13 cellular contexts compared by ENCODE assay signal in the genomic region with DNA sequence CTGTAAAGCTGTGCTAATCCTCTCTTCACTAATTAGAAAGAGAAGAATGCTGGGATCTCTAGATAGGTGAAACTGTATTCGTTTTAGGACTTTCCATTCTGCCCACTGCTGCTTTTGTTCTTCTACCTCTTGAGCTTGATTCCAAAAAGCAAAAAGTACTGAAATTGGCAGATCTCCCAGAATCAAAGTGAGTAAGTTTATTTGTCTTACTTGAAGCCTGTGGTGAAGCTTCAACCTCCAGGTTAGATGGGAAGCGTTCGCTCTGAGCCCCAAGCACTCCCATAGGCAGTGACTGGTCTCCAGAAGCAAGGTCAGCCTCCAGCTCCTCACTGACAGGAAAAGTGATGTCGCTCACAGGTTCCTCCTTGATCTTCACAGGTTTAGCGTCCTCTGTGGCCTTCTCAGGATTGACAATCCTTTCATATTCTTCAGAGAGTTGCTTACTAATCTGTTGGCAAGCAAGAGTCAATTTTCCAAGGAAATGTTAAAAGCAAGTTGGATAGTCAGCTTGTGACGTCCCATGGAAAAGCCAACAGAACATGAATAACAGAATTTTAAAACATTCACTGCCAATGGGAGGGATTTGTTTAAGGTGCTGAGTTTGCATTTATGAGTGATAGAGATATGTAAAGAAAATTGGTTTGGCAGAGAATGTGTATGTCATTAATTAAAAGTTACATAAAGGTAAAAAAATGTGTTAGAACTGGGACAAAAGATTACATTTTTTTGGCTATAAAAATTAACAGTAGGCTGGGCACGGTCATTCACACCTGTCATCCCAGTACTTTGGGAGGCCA. TPM values are rescaled to one million over a fixed set of nuclear protein-coding genes. Genes with fewer than 3 reads are reported as not detected.
DNase-seq lines count a peak whose midpoint lies in the region; ATAC-seq, FAIRE-seq and TF ChIP-seq lines count a peak whose summit lies in the region.
"Had no signal": no experiment of that assay in that cellular context is flagged by ENCODE, and none has a peak within 500 bp of the region (broad histone marks: within the 10 kb centered on the region; RNA-seq: fewer than 3 reads in every experiment).

No MANE protein-coding gene starts in this region.

- FAIRE-seq in K562 (lab: Jason Lieb, UNC), result no peak

- no peak overlapping the region for H3K4me3 ChIP-seq in K562
- H3K4me3 ChIP-seq: cardiac muscle cell, skin epidermis had no signal

- TF ChIP-seq CTCF in K562 (IDR thresholded peaks at IDR 0.05 in 2 of 3, conservative IDR thresholded peaks at IDR 0.05 in 1 of 3; ENCODE audit: insufficient read depth in 2 of 3, low read depth in 1 of 3, low read length in 3 of 3), result no peak

- TF ChIP-seq RAD21 in K562 (CRISPR knock-in tag; conservative IDR thresholded peaks at IDR 0.05 in 1 of 2, IDR thresholded peaks at IDR 0.05 in 1 of 2), result no peak

- WGBS in K562 (ENCODE audit: insufficient coverage, low coverage, missing lambda C conversion rate), result 77% methylated on average over 7 of the region's 7 CpGs

- CTCF ChIA-PET in K562 (lab: Yijun Ruan, JAX; ENCODE audit: low intra/inter-chr PET ratio), result no interaction called here

- H3K27me3 ChIP-seq in K562 (ENCODE audit: control insufficient read depth in 2 of 2, insufficient read depth in 2 of 2, low read length in 2 of 2), result no peaks in the 10 kb centered on the region
- H3K27me3 ChIP-seq: cardiac muscle cell had no signal

- no peak overlapping the region for H2AFZ ChIP-seq in K562 (ENCODE audit: low read depth, low read length)

- in situ Hi-C loops in K562 (cut with MboI), result no loop called here

- H3K36me3 ChIP-seq in K562 (ENCODE audit: control insufficient read depth, insufficient read depth, low read length), result peaks cover 96% of the 10 kb centered on the region

- no peak overlapping the region for H3K27ac ChIP-seq in K562 (ENCODE audit: extremely low read depth, low read depth, low read length)
- H3K27ac ChIP-seq: cardiac muscle cell, HL-60, skin epidermis had no signal

- no peak for TF ChIP-seq EP300 in K562 (IDR thresholded peaks at IDR 0.05; ENCODE audit: low read length)

- no peaks in the 10 kb centered on the region; the same call in 1 of the 2 replicates for H4K20me1 ChIP-seq in K562 (replicated peaks; ENCODE audit: control insufficient read depth, insufficient read depth, low read length)

- H3K4me1 ChIP-seq in K562 (replicated peaks in 1 of 2; ENCODE audit: control insufficient read depth in 2 of 2, insufficient read depth in 2 of 2, low read length in 2 of 2), result no peaks in the 10 kb centered on the region

- H3K9me3 ChIP-seq in K562 (replicated peaks; ENCODE audit: control insufficient read depth, insufficient read depth, low read depth, low read length), result no peaks in the 10 kb centered on the region

- H3K79me2 ChIP-seq in K562 (ENCODE audit: control insufficient read depth, insufficient read depth, low read length), result no peaks in the 10 kb centered on the region

- H3K4me2 ChIP-seq in K562 (ENCODE audit: insufficient read depth, low read length), result no peak overlapping the region

- TF ChIP-seq POLR2A in K562 (conservative IDR thresholded peaks at IDR 0.05), result 0 out of 2 replicates have a peak, but pooled peaks have one; percentile 7

- POLR2A ChIA-PET in K562 (lab: Yijun Ruan, JAX), result interaction anchor here (0.7 to 2.4 kb wide), 4 partner anchors 8 to 541 kb away, joined by 3 to 13 read pairs (median 4); a partner anchor contains a TSS

- no peaks in the 10 kb centered on the region for H3K9me1 ChIP-seq in K562 (ENCODE audit: control insufficient read depth, insufficient read depth, low read length)

- intact Hi-C loops in K562 (cut with micrococcal nuclease), result no loop called here

- ATAC-seq in K562 (no peak), HG03565 (IDR thresholded peaks at IDR 0.05; ENCODE audit: unreplicated experiment) (no peak)

- no TSS peak for BruUV-seq in K562 (replicated peaks; lab: Mats Ljungman, UMichigan)

- DNase-seq in NCI-H345 (lab: John Stamatoyannopoulos, UW) (peak; percentile 8), NCI-H345 treated with DMSO at 0.1 percent for 48 hours (lab: John Stamatoyannopoulos, UW; ENCODE audit: unreplicated experiment) (no peak), K562 (ENCODE audit: extremely low read depth in 1 of 4, low spot score in 3 of 4) (no peak), pons (ENCODE audit: low spot score) (peak; percentile 13)
- no peak for DNase-seq in stimulated activated CD4-positive, alpha-beta T cell treated with anti-CD3 and anti-CD28 coated beads, Interleukin-1b, Interleukin-23, amount 100 ng/mL, for 48 hours
- DNase-seq: 8988T, midbrain, NCI-H2081 treated with DMSO at 0.1 percent for 48 hours, Right ventricle myocardium superior had no signal

- no peak overlapping the region; a peak in 1 of 4 replicates for H3K9ac ChIP-seq in K562 (ENCODE audit: insufficient read depth in 1 of 2, low read depth in 2 of 2, low read length in 2 of 2)

RNA-seq across cellular contexts. Expression of a gene that starts 8.1 kb away (rescaled TPM):
- total RNA-seq in K562 (2011; cell fraction: chromatin; rRNA removed; ENCODE audit: low replicate concordance), result 36.5 and 68.4 TPM in 2 replicates
- total RNA-seq in K562 (2011; cell fraction: nucleolus; rRNA removed), result 43.0 and 53.8 TPM in 2 replicates
- 48.5 and 58.2 TPM in 2 replicates for total RNA-seq in K562 (2011; cell fraction: nucleoplasm; rRNA removed)
- total RNA-seq in K562 (2014; rRNA removed) (22.0 and 28.6 TPM in 2 replicates), K562 (2014; rRNA removed; fragmentation: Illumina TruSeq; extraction: Trizol) (39.6 and 40.3 TPM in 2 replicates), K562 (2015; rRNA removed; fragmentation: Illumina TruSeq; extraction: Trizol) (39.6 and 40.2 TPM in 2 replicates), K562 (2021) (38.1 and 38.6 TPM in 2 replicates)
- polyA plus RNA-seq in K562 (2011; rRNA removed) (72.8 and 82.6 TPM in 2 replicates), K562 (2014; fragmentation: Illumina TruSeq; extraction: Trizol) (52.6 and 58.8 TPM in 2 replicates), K562 (2014; fragmentation: Nextera tagmentation; extraction: Ambion mirVana) (10 to 100 TPM; 25.1 to 40.1 TPM), K562 (2014; rRNA removed) (46.2 and 50.8 TPM in 2 replicates)
- 44.5 and 62.1 TPM in 2 replicates for polyA plus RNA-seq in K562 (2011; cell fraction: cytosol; rRNA removed)
- polyA plus RNA-seq in K562 (2011; cell fraction: nucleus; rRNA removed), result 185 and 214 TPM in 2 replicates
- polyA plus RNA-seq in K562 (2012), result 32.5 and 61.1 TPM in 2 replicates
- 40.4 and 42.9 TPM in 2 replicates for polyA minus RNA-seq in K562 (2011; rRNA and poly(A)+ RNA removed)
- 26.5 and 30.2 TPM in 2 replicates for polyA minus RNA-seq in K562 (2011; cell fraction: cytosol; rRNA and poly(A)+ RNA removed)
- polyA minus RNA-seq in K562 (2011; cell fraction: nucleus; rRNA and poly(A)+ RNA removed), result 58.3 and 79.8 TPM in 2 replicates

RNA-seq across cellular contexts. Expression of a gene that starts 8.3 kb away (rescaled TPM):
- total RNA-seq in K562 (2011; cell fraction: chromatin; rRNA removed; ENCODE audit: low replicate concordance), result 12.6 and 30.6 TPM in 2 replicates
- 8.3 and 9.2 TPM in 2 replicates for total RNA-seq in K562 (2011; cell fraction: nucleolus; rRNA removed)
- total RNA-seq in K562 (2011; cell fraction: nucleoplasm; rRNA removed), result 13.4 and 13.7 TPM in 2 replicates
- 33.0 and 35.9 TPM in 2 replicates for total RNA-seq in K562 (2014; rRNA removed)
- 35.3 and 38.5 TPM in 2 replicates for total RNA-seq in K562 (2014; rRNA removed; fragmentation: Illumina TruSeq; extraction: Trizol)
- total RNA-seq in K562 (2015; rRNA removed; fragmentation: Illumina TruSeq; extraction: Trizol), result 36.1 and 40.5 TPM in 2 replicates
- 23.4 and 25.6 TPM in 2 replicates for total RNA-seq in K562 (2021)
- polyA plus RNA-seq in K562 (2011; rRNA removed), result 14.8 and 16.6 TPM in 2 replicates
- 9.9 and 13.5 TPM in 2 replicates for polyA plus RNA-seq in K562 (2011; cell fraction: cytosol; rRNA removed)
- polyA plus RNA-seq in K562 (2011; cell fraction: nucleus; rRNA removed), result 10.7 and 11.9 TPM in 2 replicates
- 21.8 and 23.1 TPM in 2 replicates for polyA plus RNA-seq in K562 (2012)
- 36.2 and 39.9 TPM in 2 replicates for polyA plus RNA-seq in K562 (2014; fragmentation: Illumina TruSeq; extraction: Trizol)
- 10 to 100 TPM in 1 of 2 experiments, 1 to 10 TPM in 1; 8.1 to 13.3 TPM for polyA plus RNA-seq in K562 (2014; fragmentation: Nextera tagmentation; extraction: Ambion mirVana)
- 33.7 and 37.0 TPM in 2 replicates for polyA plus RNA-seq in K562 (2014; rRNA removed)
- 15.4 and 15.9 TPM in 2 replicates for polyA minus RNA-seq in K562 (2011; rRNA and poly(A)+ RNA removed)
- 9.6 and 13.6 TPM in 2 replicates for polyA minus RNA-seq in K562 (2011; cell fraction: cytosol; rRNA and poly(A)+ RNA removed)
- polyA minus RNA-seq in K562 (2011; cell fraction: nucleus; rRNA and poly(A)+ RNA removed), result 8.3 and 14.3 TPM in 2 replicates

RNA-seq across cellular contexts. Expression of a gene that starts 26.5 kb away (rescaled TPM):
- 32.8 and 34.8 TPM in 2 replicates for total RNA-seq in K562 (2011; cell fraction: chromatin; rRNA removed; ENCODE audit: low replicate concordance)
- total RNA-seq in K562 (2011; cell fraction: nucleolus; rRNA removed), result 26.7 and 30.8 TPM in 2 replicates
- 38.6 and 50.1 TPM in 2 replicates for total RNA-seq in K562 (2011; cell fraction: nucleoplasm; rRNA removed)
- total RNA-seq in K562 (2014; rRNA removed), result 23.4 and 34.7 TPM in 2 replicates
- 48.2 and 54.7 TPM in 2 replicates for total RNA-seq in K562 (2014; rRNA removed; fragmentation: Illumina TruSeq; extraction: Trizol)
- total RNA-seq in K562 (2015; rRNA removed; fragmentation: Illumina TruSeq; extraction: Trizol), result 41.9 and 43.6 TPM in 2 replicates
- 39.6 and 40.4 TPM in 2 replicates for total RNA-seq in K562 (2021)
- polyA plus RNA-seq in K562 (2011; rRNA removed), result 80.4 and 98.1 TPM in 2 replicates
- 34.8 and 49.4 TPM in 2 replicates for polyA plus RNA-seq in K562 (2011; cell fraction: cytosol; rRNA removed)
- polyA plus RNA-seq in K562 (2011; cell fraction: nucleus; rRNA removed), result 24.9 and 35.2 TPM in 2 replicates
- 38.9 and 47.2 TPM in 2 replicates for polyA plus RNA-seq in K562 (2012)
- polyA plus RNA-seq in K562 (2014; fragmentation: Illumina TruSeq; extraction: Trizol), result 58.2 and 64.9 TPM in 2 replicates
- polyA plus RNA-seq in K562 (2014; fragmentation: Nextera tagmentation; extraction: Ambion mirVana), result 100 to 1,000 TPM; 131 to 171 TPM
- 43.7 and 45.8 TPM in 2 replicates for polyA plus RNA-seq in K562 (2014; rRNA removed)
- 69.4 and 75.5 TPM in 2 replicates for polyA minus RNA-seq in K562 (2011; rRNA and poly(A)+ RNA removed)
- polyA minus RNA-seq in K562 (2011; cell fraction: cytosol; rRNA and poly(A)+ RNA removed), result 13.7 and 33.6 TPM in 2 replicates
- polyA minus RNA-seq in K562 (2011; cell fraction: nucleus; rRNA and poly(A)+ RNA removed), result 28.9 and 39.1 TPM in 2 replicates

RNA-seq across cellular contexts. Expression of a gene that starts 26.5 kb away (rescaled TPM):
- total RNA-seq in K562 (2011; cell fraction: chromatin; rRNA removed; ENCODE audit: low replicate concordance), result 3.0 and 6.7 TPM in 2 replicates
- 2.2 and 3.0 TPM in 2 replicates for total RNA-seq in K562 (2011; cell fraction: nucleolus; rRNA removed)
- 3.1 and 3.9 TPM in 2 replicates for total RNA-seq in K562 (2011; cell fraction: nucleoplasm; rRNA removed)
- 3.3 and 5.2 TPM in 2 replicates for total RNA-seq in K562 (2014; rRNA removed)
- 4.2 TPM in 2 replicates for total RNA-seq in K562 (2014; rRNA removed; fragmentation: Illumina TruSeq; extraction: Trizol)
- 4.1 TPM in 2 replicates for total RNA-seq in K562 (2015; rRNA removed; fragmentation: Illumina TruSeq; extraction: Trizol)
- total RNA-seq in K562 (2021), result 3.3 TPM in 2 replicates
- polyA plus RNA-seq in K562 (2011; rRNA removed), result 4.4 TPM in 2 replicates
- 1.3 and 2.2 TPM in 2 replicates for polyA plus RNA-seq in K562 (2011; cell fraction: cytosol; rRNA removed)
- polyA plus RNA-seq in K562 (2011; cell fraction: nucleus; rRNA removed), result 2.9 and 5.5 TPM in 2 replicates
- 2.5 and 4.2 TPM in 2 replicates for polyA plus RNA-seq in K562 (2012)
- polyA plus RNA-seq in K562 (2014; fragmentation: Illumina TruSeq; extraction: Trizol), result 4.7 and 5.2 TPM in 2 replicates
- 1 to 10 TPM; 2.2 to 4.2 TPM for polyA plus RNA-seq in K562 (2014; fragmentation: Nextera tagmentation; extraction: Ambion mirVana)
- 3.2 and 3.4 TPM in 2 replicates for polyA plus RNA-seq in K562 (2014; rRNA removed)
- 2.6 and 3.7 TPM in 2 replicates for polyA minus RNA-seq in K562 (2011; rRNA and poly(A)+ RNA removed)
- 1.2 and 1.5 TPM in 2 replicates for polyA minus RNA-seq in K562 (2011; cell fraction: cytosol; rRNA and poly(A)+ RNA removed)
- 2.8 and 6.2 TPM in 2 replicates for polyA minus RNA-seq in K562 (2011; cell fraction: nucleus; rRNA and poly(A)+ RNA removed)

Comparison
In these comparisons a context has a peak if more than half of its experiments do, and no peak if none do; other contexts are left out.
1. DNase-seq: peak in NCI-H345 (single experiment) and pons (single experiment); none in NCI-H345 treated with DMSO at 0.1 percent for 48 hours (single experiment), K562 (0 of 4) and stimulated activated CD4-positive, alpha-beta T cell treated with anti-CD3 and anti-CD28 coated beads, Interleukin-1b, Interleukin-23, amount 100 ng/mL, for 48 hours (single experiment).